ENCODE assay signal across 11 cellular contexts in genomic region chr22:45072322-45072903, GRCh38.
DNase-seq lines count a peak whose midpoint lies in the region; ATAC-seq, FAIRE-seq and TF ChIP-seq lines count a peak whose summit lies in the region.
"Had no signal": no experiment of that assay in that cellular context is flagged by ENCODE, and none has a peak within 500 bp of the region (broad histone marks: within the 10 kb centered on the region; RNA-seq: fewer than 3 reads in every experiment).

No MANE protein-coding gene starts in this region.

- no peak overlapping the region for H3K4me3 Mint-ChIP-seq in T-helper 2 cell treated with Interferon-gamma antibody and Interleukin-4, amounts not matched to agents 5 μg/mL and 100 μg/mL, for 36 hours
- H3K4me3 Mint-ChIP-seq: activated naive CD4-positive, alpha-beta T cell treated with anti-CD3 and anti-CD28 coated beads, Interleukin-2, amount 10 ng/mL, durations not matched to agents 7 days and 5 days had no signal

- dilution Hi-C loops in keratinocyte (cut with MboI; ENCODE audit: extremely low pct_ligation_motif_present, low sequenced_read_pairs), result no loop called here

- H3K9me1 ChIP-seq in keratinocyte (ENCODE audit: control insufficient read depth, extremely low read depth, insufficient read depth, low read length), result no peaks in the 10 kb centered on the region

- no peaks in the 10 kb centered on the region for H3K9me3 Mint-ChIP-seq in T-helper 2 cell treated with Interferon-gamma antibody and Interleukin-4, amounts not matched to agents 5 μg/mL and 100 μg/mL, for 36 hours
- H3K9me3 Mint-ChIP-seq: activated naive CD4-positive, alpha-beta T cell treated with anti-CD3 and anti-CD28 coated beads, Interleukin-2, amount 10 ng/mL, durations not matched to agents 7 days and 5 days had no signal

- DNase-seq in COLO668 (lab: John Stamatoyannopoulos, UW; ENCODE audit: unreplicated experiment) (peak; percentile 63), HK-2 (ENCODE audit: unreplicated experiment) (peak; percentile 62), astrocyte of the cerebellum (ENCODE audit: low read depth) (peak; percentile 35), keratinocyte (ENCODE audit: low read depth, low spot score) (peak; percentile 63), Ammon's horn (ENCODE audit: low spot score) (no peak)
- no peak for DNase-seq in T-helper 2 cell treated with Interferon-gamma antibody and Interleukin-4, amounts not matched to agents 5 μg/mL and 100 μg/mL, for 36 hours (ENCODE audit: low spot score)
- DNase-seq: activated naive CD4-positive, alpha-beta T cell treated with anti-CD3 and anti-CD28 coated beads, Interleukin-2, amount 10 ng/mL, durations not matched to agents 7 days and 5 days; heart right ventricle; upper lobe of right lung had no signal

- no peaks in the 10 kb centered on the region for H3K79me2 ChIP-seq in keratinocyte (ENCODE audit: control insufficient read depth, insufficient read depth, low read length)

- peak overlapping the region; percentile 30 for H3K27ac ChIP-seq in keratinocyte (ENCODE audit: control insufficient read depth, insufficient read depth, low read length)
- H3K27ac ChIP-seq: heart right ventricle, upper lobe of right lung had no signal

- no peaks in the 10 kb centered on the region for H3K36me3 ChIP-seq in keratinocyte (ENCODE audit: control insufficient read depth in 2 of 2, extremely low read depth in 1 of 2, insufficient read depth in 2 of 2, low read length in 2 of 2)
- H3K36me3 ChIP-seq: heart right ventricle, upper lobe of right lung had no signal

- peak; percentile 97 for FAIRE-seq in keratinocyte (lab: Jason Lieb, UNC)

- in situ Hi-C loops in astrocyte of the cerebellum (cut with HindIII; ENCODE audit: low sequenced_read_pairs), result no loop called here

- no peaks in the 10 kb centered on the region for H4K20me1 ChIP-seq in keratinocyte (ENCODE audit: control insufficient read depth, extremely low read depth, insufficient read depth, low read length)

- H3K4me3 ChIP-seq in astrocyte of the cerebellum (ENCODE audit: low read depth, low read length) (no peak overlapping the region), keratinocyte (ENCODE audit: control insufficient read depth in 2 of 3, extremely low read depth in 1 of 3, insufficient read depth in 2 of 3, low read depth in 1 of 3, low read length in 3 of 3) (peak overlapping the region in 1 of 3 experiments; percentile 10)
- H3K4me3 ChIP-seq: heart right ventricle, upper lobe of right lung had no signal

- no peaks in the 10 kb centered on the region for H3K9me3 ChIP-seq in keratinocyte (ENCODE audit: control insufficient read depth, low read depth, low read length)
- H3K9me3 ChIP-seq: upper lobe of right lung had no signal

- TF ChIP-seq CTCF in astrocyte of the cerebellum (IDR thresholded peaks at IDR 0.05; ENCODE audit: low read depth, low read length, missing control alignments), result no peak
- TF ChIP-seq CTCF in keratinocyte (optimal IDR thresholded peaks at IDR 0.05 in 1 of 3, IDR thresholded peaks at IDR 0.05 in 1 of 3, conservative IDR thresholded peaks at IDR 0.05 in 1 of 3; ENCODE audit: extremely low read depth in 1 of 3, insufficient read depth in 2 of 3, low read length in 3 of 3), result no peak

- H2AFZ ChIP-seq in keratinocyte (ENCODE audit: control insufficient read depth, low read length), result no peak overlapping the region

- H3K36me3 Mint-ChIP-seq in T-helper 2 cell treated with Interferon-gamma antibody and Interleukin-4, amounts not matched to agents 5 μg/mL and 100 μg/mL, for 36 hours (ENCODE audit: low read depth), result no peaks in the 10 kb centered on the region
- H3K36me3 Mint-ChIP-seq: activated naive CD4-positive, alpha-beta T cell treated with anti-CD3 and anti-CD28 coated beads, Interleukin-2, amount 10 ng/mL, durations not matched to agents 7 days and 5 days had no signal

- peak overlapping the region; percentile 59 for H3K4me2 ChIP-seq in keratinocyte (ENCODE audit: control insufficient read depth, extremely low read depth, insufficient read depth, low read depth, low read length)

- H3K4me1 Mint-ChIP-seq in T-helper 2 cell treated with Interferon-gamma antibody and Interleukin-4, amounts not matched to agents 5 μg/mL and 100 μg/mL, for 36 hours (ENCODE audit: low read depth), result no peaks in the 10 kb centered on the region
- H3K4me1 Mint-ChIP-seq: activated naive CD4-positive, alpha-beta T cell treated with anti-CD3 and anti-CD28 coated beads, Interleukin-2, amount 10 ng/mL, durations not matched to agents 7 days and 5 days had no signal

- peaks cover 24% of the 10 kb centered on the region for H3K4me1 ChIP-seq in keratinocyte (ENCODE audit: control insufficient read depth, extremely low read depth, insufficient read depth, low read length)
- H3K4me1 ChIP-seq: heart right ventricle, upper lobe of right lung had no signal

- peak overlapping the region; percentile 38 for H3K9ac ChIP-seq in keratinocyte (ENCODE audit: control insufficient read depth, extremely low read depth, insufficient read depth, low read length)

- peaks cover 19% of the 10 kb centered on the region for H3K27me3 Mint-ChIP-seq in T-helper 2 cell treated with Interferon-gamma antibody and Interleukin-4, amounts not matched to agents 5 μg/mL and 100 μg/mL, for 36 hours (ENCODE audit: low read depth)

- no peak overlapping the region for H3K27ac Mint-ChIP-seq in T-helper 2 cell treated with Interferon-gamma antibody and Interleukin-4, amounts not matched to agents 5 μg/mL and 100 μg/mL, for 36 hours
- H3K27ac Mint-ChIP-seq: activated naive CD4-positive, alpha-beta T cell treated with anti-CD3 and anti-CD28 coated beads, Interleukin-2, amount 10 ng/mL, durations not matched to agents 7 days and 5 days had no signal

- no peak for ATAC-seq in HG03521 (IDR thresholded peaks at IDR 0.05; ENCODE audit: unreplicated experiment)
- ATAC-seq in GM19455 (IDR thresholded peaks at IDR 0.05; ENCODE audit: unreplicated experiment), result no peak
- ATAC-seq: heart right ventricle, upper lobe of right lung had no signal

- H3K27me3 ChIP-seq in keratinocyte (ENCODE audit: control insufficient read depth, extremely low read depth, insufficient read depth, low read length), result peaks cover 8% of the 10 kb centered on the region

Comparison
In these comparisons a context has a peak if more than half of its experiments do, and no peak if none do; other contexts are left out.
1. DNase-seq: peak in COLO668 (single experiment), HK-2 (single experiment), astrocyte of the cerebellum (single experiment) and keratinocyte (single experiment); none in T-helper 2 cell treated with Interferon-gamma antibody and Interleukin-4, amounts not matched to agents 5 μg/mL and 100 μg/mL, for 36 hours (single experiment) and Ammon's horn (single experiment).